ENCODE assay signal across 14 cellular contexts in the genomic region with DNA sequence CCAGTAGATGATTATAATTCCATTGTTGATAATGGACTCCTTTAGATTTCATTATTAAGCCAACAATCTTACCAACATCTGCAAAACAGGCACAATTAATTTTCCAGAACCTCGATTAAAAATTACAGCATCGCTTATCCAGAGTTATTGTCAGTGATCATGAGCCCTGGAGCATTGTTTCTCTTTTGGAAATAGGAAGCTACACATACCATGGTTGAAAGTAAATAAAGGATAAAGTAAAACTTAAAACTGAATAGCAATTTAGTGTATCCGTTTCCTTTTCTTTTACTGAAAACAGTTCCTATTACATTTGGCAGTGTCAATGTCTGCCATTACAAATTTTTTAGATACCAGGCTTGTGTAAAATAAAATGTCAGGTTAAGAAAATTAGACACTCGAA. TPM values are rescaled to one million over a fixed set of nuclear protein-coding genes. Genes with fewer than 3 reads are reported as not detected.
A peak's percentile ranks its signal among the peaks of the same experiment; 100 is the strongest.
DNase-seq lines count a peak whose midpoint lies in the region; ATAC-seq and TF ChIP-seq lines count a peak whose summit lies in the region.
"Had no signal": no experiment of that assay in that cellular context is flagged by ENCODE, and none has a peak within 500 bp of the region (broad histone marks: within the 10 kb centered on the region; RNA-seq: fewer than 3 reads in every experiment).

No MANE protein-coding gene starts in this region.

- H3K4me1 ChIP-seq in ascending aorta (peaks cover 8 to 17% of the 10 kb centered on the region in 2 donors), parathyroid adenoma (no peaks in the 10 kb centered on the region), aorta (ENCODE audit: control insufficient read depth in 1 of 2, insufficient read depth in 2 of 2, low read length in 2 of 2) (peaks cover 0 to 6% of the 10 kb centered on the region in 2 donors)

- no peaks in the 10 kb centered on the region for H3K79me2 ChIP-seq in parathyroid adenoma

- no peak for TF ChIP-seq CTCF in ascending aorta (IDR thresholded peaks at IDR 0.05)
- TF ChIP-seq CTCF in fibroblast of the aortic adventitia (IDR thresholded peaks at IDR 0.05; ENCODE audit: insufficient read depth, low read length), result no peak
- no peak for TF ChIP-seq CTCF in parathyroid adenoma (IDR thresholded peaks at IDR 0.05)

- ATAC-seq in aorta (ENCODE audit: low FRiP score) (no peak), GM21360 (IDR thresholded peaks at IDR 0.05; ENCODE audit: unreplicated experiment) (no peak)

- peak overlapping the region; percentile 86 for H3K4me2 ChIP-seq in parathyroid adenoma (ENCODE audit: low read length)

- 7 to 11% methylated on average over 4 of the region's 4 CpGs for WGBS in aorta, 2 donors

- DNase-seq in ascending aorta (ENCODE audit: low spot score in 2 of 2) (no peak), fibroblast of the aortic adventitia (ENCODE audit: low read depth) (peak; percentile 31), aorta (no peak), NOMO-1 (lab: John Stamatoyannopoulos, UW; ENCODE audit: unreplicated experiment in 2 of 2) (no peak), mucosa of gallbladder (ENCODE audit: low spot score) (no peak)
- DNase-seq: activated CD4-positive, alpha-beta memory T cell treated with anti-CD3 and anti-CD28 coated beads, Interleukin-2, amount 10 ng/mL, durations not matched to agents 7 days and 5 days; activated effector memory CD4-positive, alpha-beta T cell treated with Interleukin-2 at 50 U/mL for 16 hours; NCI-H2081 had no signal

- H3K27ac ChIP-seq in ascending aorta (peak overlapping the region; percentile 89 to 97), parathyroid adenoma (peak overlapping the region; percentile 24), aorta (ENCODE audit: low read depth in 1 of 2, low read length in 2 of 2) (peak overlapping the region in 1 of 2 donors; percentile 32)

- H3K9ac ChIP-seq in parathyroid adenoma, result no peak overlapping the region

- H3K4me3 ChIP-seq in ascending aorta (peak overlapping the region; percentile 63 to 81), fibroblast of the aortic adventitia (ENCODE audit: low read depth, low read length) (peak overlapping the region; percentile 78), parathyroid adenoma (ENCODE audit: low read depth, low read length) (peak overlapping the region; percentile 97), aorta (ENCODE audit: low read length in 2 of 2) (peak overlapping the region; percentile 20 to 94)
- H3K4me3 ChIP-seq: lung had no signal

- intact Hi-C loops in ascending aorta (cut with DNase I) (loop anchor here (2.0 to 10.0 kb wide), 3 partner anchors 550 to 1302 kb away; a partner anchor contains a TSS), aorta (cut with DNase I) (no loop called here)

- H3K36me3 ChIP-seq in ascending aorta (no peaks in the 10 kb centered on the region), parathyroid adenoma (ENCODE audit: control insufficient read depth, insufficient read depth, low read length) (no peaks in the 10 kb centered on the region), aorta (ENCODE audit: control insufficient read depth in 1 of 2, insufficient read depth in 2 of 2, low read length in 1 of 2) (no peaks in the 10 kb centered on the region)

- H3K9me3 ChIP-seq in ascending aorta, result no peaks in the 10 kb centered on the region
- H3K9me3 ChIP-seq in parathyroid adenoma (ENCODE audit: control insufficient read depth, low read length), result no peaks in the 10 kb centered on the region
- H3K9me3 ChIP-seq in aorta (ENCODE audit: control insufficient read depth, low read length), result no peaks in the 10 kb centered on the region

- H3K27me3 ChIP-seq in ascending aorta, result no peaks in the 10 kb centered on the region
- no peaks in the 10 kb centered on the region for H3K27me3 ChIP-seq in parathyroid adenoma (ENCODE audit: control insufficient read depth, insufficient read depth, low read length)
- H3K27me3 ChIP-seq in aorta (ENCODE audit: control insufficient read depth in 1 of 2, insufficient read depth in 2 of 2, low read length in 1 of 2), result no peaks in the 10 kb centered on the region

- no peak overlapping the region for H2AFZ ChIP-seq in parathyroid adenoma

RNA-seq across cellular contexts. Expression of a gene that starts 9.9 kb away (rescaled TPM):
- total RNA-seq in ascending aorta, result 36.5 TPM
- total RNA-seq in fibroblast of the aortic adventitia (ENCODE audit: low replicate concordance), result 0.16 and 3.6 TPM in 2 replicates
- total RNA-seq in aorta, result 1 to 10 TPM; 1.6 to 4.7 TPM
- polyA plus RNA-seq in aorta, result 1 to 10 TPM; 2.3 to 3.6 TPM
- 0.52 TPM for total RNA-seq in mucosa of gallbladder
- total RNA-seq: activated CD4-positive, alpha-beta memory T cell treated with anti-CD3 and anti-CD28 coated beads, Interleukin-2, amount 10 ng/mL, durations not matched to agents 7 days and 5 days; bronchial epithelial cell; osteocyte had no signal
- polyA plus RNA-seq: CD14-positive monocyte had no signal

RNA-seq across cellular contexts. Expression of a gene that starts 16.6 kb away (rescaled TPM):
- total RNA-seq in ascending aorta, result not detected
- 0.72 TPM in 1 of 2 replicates, not detected in the other for total RNA-seq in fibroblast of the aortic adventitia (ENCODE audit: low replicate concordance)
- total RNA-seq in aorta, result 1 to 10 TPM; 1.3 to 1.6 TPM
- polyA plus RNA-seq in aorta, result under 1 TPM; 0.59 to 0.88 TPM
- 0.40 TPM for total RNA-seq in mucosa of gallbladder
- total RNA-seq: osteocyte had no signal

RNA-seq across cellular contexts. Expression of a gene that starts 18.2 kb away (rescaled TPM):
- 2.1 TPM for total RNA-seq in ascending aorta
- total RNA-seq in fibroblast of the aortic adventitia (ENCODE audit: low replicate concordance), result 0.57 and 0.99 TPM in 2 replicates
- total RNA-seq in aorta, result 10 to 100 TPM in 1 of 2 donors, 1 to 10 TPM in 1; 5.6 to 11.6 TPM
- polyA plus RNA-seq in aorta, result 10 to 100 TPM in 1 of 2 donors, 1 to 10 TPM in 1; 2.6 to 10.1 TPM
- 2.3 TPM for total RNA-seq in mucosa of gallbladder
- total RNA-seq: bronchial epithelial cell, osteocyte had no signal
- polyA plus RNA-seq: CD14-positive monocyte had no signal

RNA-seq across cellular contexts. Expression of a gene that starts 31.1 kb away (rescaled TPM):
- total RNA-seq in ascending aorta, result 22.0 TPM
- total RNA-seq in fibroblast of the aortic adventitia (ENCODE audit: low replicate concordance), result 0.72 and 2.4 TPM in 2 replicates
- total RNA-seq in aorta, result 10 to 100 TPM in 1 of 2 donors, 1 to 10 TPM in 1; 8.0 to 11.8 TPM
- polyA plus RNA-seq in aorta, result 1 to 10 TPM; 1.6 to 2.7 TPM
- 0.81 TPM for total RNA-seq in mucosa of gallbladder
- total RNA-seq: activated CD4-positive, alpha-beta memory T cell treated with anti-CD3 and anti-CD28 coated beads, Interleukin-2, amount 10 ng/mL, durations not matched to agents 7 days and 5 days; bronchial epithelial cell; osteocyte had no signal

RNA-seq across cellular contexts. Expression of a gene that starts 35.2 kb away (rescaled TPM):
- total RNA-seq in ascending aorta (15.3 TPM), fibroblast of the aortic adventitia (ENCODE audit: low replicate concordance) (not detected in 2 replicates), aorta (1 to 10 TPM; 6.3 to 7.6 TPM), mucosa of gallbladder (0.29 TPM)
- polyA plus RNA-seq in aorta, result under 1 TPM in 1 of 2 donors, not detected in 1; 0.97 TPM
- total RNA-seq: activated CD4-positive, alpha-beta memory T cell treated with anti-CD3 and anti-CD28 coated beads, Interleukin-2, amount 10 ng/mL, durations not matched to agents 7 days and 5 days; osteocyte had no signal
- polyA plus RNA-seq: CD14-positive monocyte had no signal
